10 cellular contexts compared by ENCODE assay signal in genomic region chr2:6294791-6295190, GRCh38.
"Had no signal": no experiment of that assay in that cellular context is flagged by ENCODE, and none has a peak within 500 bp of the region (broad histone marks: within the 10 kb centered on the region; RNA-seq: fewer than 3 reads in every experiment).

No MANE protein-coding gene starts in this region.

- ATAC-seq: HCT116, K562 had no signal

- H2AFZ ChIP-seq: GM23248 had no signal

- H3K36me3 ChIP-seq: HAP-1 had no signal

- DNase-seq: GM23248, GOT3, H7, HFFc6, IMR-90, KG1 had no signal

- H3K9ac ChIP-seq: GM23248 had no signal

- H3K27ac ChIP-seq: GM23248, HL-60 had no signal

- H3K4me1 ChIP-seq: HAP-1 had no signal

- H3K4me3 Mint-ChIP-seq: HFFc6 had no signal

- H3K9me3 ChIP-seq: HAP-1 had no signal

- H3K27ac Mint-ChIP-seq: HFFc6 had no signal

- FAIRE-seq: K562 had no signal

- H3K4me3 ChIP-seq: GM23248, HAP-1, K562 had no signal
